20 cellular contexts compared by ENCODE assay signal in the genomic region with DNA sequence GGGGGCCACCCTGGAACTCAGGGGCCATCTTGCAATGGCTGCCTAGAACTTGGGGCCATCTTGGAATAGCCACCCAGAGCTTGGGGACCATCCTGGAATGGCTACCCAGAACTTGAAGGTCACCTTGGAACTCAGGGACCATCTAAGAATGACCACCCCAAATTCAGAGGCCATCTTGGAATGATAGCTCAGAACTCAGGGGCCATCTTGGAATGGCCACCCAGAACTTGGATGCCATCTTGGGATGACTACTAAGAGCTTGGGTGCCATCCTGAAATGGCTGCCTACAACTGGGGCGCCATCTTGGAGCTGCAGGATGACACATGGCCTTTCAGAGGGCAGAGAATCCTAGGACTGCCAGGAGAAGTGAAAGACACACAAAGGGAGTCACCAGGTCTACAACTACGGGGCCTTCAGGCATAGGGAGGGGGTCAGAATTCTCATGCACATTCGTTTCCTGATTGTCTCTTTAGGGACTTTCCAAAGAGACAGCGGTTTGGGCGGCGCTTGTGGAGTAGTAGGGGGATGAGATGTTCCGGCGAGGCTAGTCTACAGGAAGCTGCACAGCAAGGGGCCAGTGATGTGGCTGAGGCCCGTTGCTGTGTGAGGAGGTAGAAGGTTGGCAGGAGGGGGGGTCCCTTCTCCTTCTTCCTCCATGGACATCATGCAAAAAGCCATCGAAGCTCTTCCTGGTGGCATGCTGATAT.
DNase-seq lines count a peak whose midpoint lies in the region; ATAC-seq and TF ChIP-seq lines count a peak whose summit lies in the region.
"Had no signal": no experiment of that assay in that cellular context is flagged by ENCODE, and none has a peak within 500 bp of the region (broad histone marks: within the 10 kb centered on the region; RNA-seq: fewer than 3 reads in every experiment).

No MANE protein-coding gene starts in this region.

- peak overlapping the region; percentile 47 for H3K27ac Mint-ChIP-seq in activated CD8-positive, alpha-beta memory T cell treated with anti-CD3 and anti-CD28 coated beads, Interleukin-2, amount 10 ng/mL, durations not matched to agents 7 days and 5 days
- peak overlapping the region; percentile 59 for H3K27ac Mint-ChIP-seq in T-helper 1 cell treated with Interleukin-12 subunit alpha and Interleukin-12 subunit beta and Interleukin-4 antibody, amounts not matched to agents 30 μg/mL and 1 μg/mL, for 36 hours
- no peak overlapping the region for H3K27ac Mint-ChIP-seq in endothelial cell (ENCODE audit: unreplicated experiment)
- H3K27ac Mint-ChIP-seq: activated B cell treated with CpG ODN at 0.5 μM for 24 hours; activated naive CD8-positive, alpha-beta T cell treated with anti-CD3 and anti-CD28 coated beads, Interleukin-2, amount 50 U/mL, for 24 hours; activated T-cell treated with anti-CD3 and anti-CD28 coated beads, Interleukin-2, amount 50 U/mL, for 72 hours; brain had no signal

- TF ChIP-seq POLR2A in GM19193 (IDR thresholded peaks at IDR 0.05; ENCODE audit: extremely low read depth, insufficient read depth, insufficient read length) = peak; percentile 29

- H3K27me3 Mint-ChIP-seq in activated CD8-positive, alpha-beta memory T cell treated with anti-CD3 and anti-CD28 coated beads, Interleukin-2, amount 10 ng/mL, durations not matched to agents 7 days and 5 days = no peaks in the 10 kb centered on the region
- no peaks in the 10 kb centered on the region for H3K27me3 Mint-ChIP-seq in T-helper 1 cell treated with Interleukin-12 subunit alpha and Interleukin-12 subunit beta and Interleukin-4 antibody, amounts not matched to agents 30 μg/mL and 1 μg/mL, for 36 hours (ENCODE audit: low read depth)
- H3K27me3 Mint-ChIP-seq in endothelial cell (ENCODE audit: unreplicated experiment) = peaks cover 7% of the 10 kb centered on the region
- H3K27me3 Mint-ChIP-seq: activated naive CD8-positive, alpha-beta T cell treated with anti-CD3 and anti-CD28 coated beads, Interleukin-2, amount 50 U/mL, for 24 hours had no signal

- H3K4me1 Mint-ChIP-seq in activated CD8-positive, alpha-beta memory T cell treated with anti-CD3 and anti-CD28 coated beads, Interleukin-2, amount 10 ng/mL, durations not matched to agents 7 days and 5 days = peaks cover 31% of the 10 kb centered on the region
- H3K4me1 Mint-ChIP-seq in T-helper 1 cell treated with Interleukin-12 subunit alpha and Interleukin-12 subunit beta and Interleukin-4 antibody, amounts not matched to agents 30 μg/mL and 1 μg/mL, for 36 hours (ENCODE audit: low read depth) = peaks cover 19% of the 10 kb centered on the region
- H3K4me1 Mint-ChIP-seq in endothelial cell (ENCODE audit: unreplicated experiment) = peaks cover 7% of the 10 kb centered on the region
- H3K4me1 Mint-ChIP-seq: brain, neural crest cell had no signal

- H3K4me3 Mint-ChIP-seq in activated CD8-positive, alpha-beta memory T cell treated with anti-CD3 and anti-CD28 coated beads, Interleukin-2, amount 10 ng/mL, durations not matched to agents 7 days and 5 days = no peak overlapping the region
- H3K4me3 Mint-ChIP-seq in T-helper 1 cell treated with Interleukin-12 subunit alpha and Interleukin-12 subunit beta and Interleukin-4 antibody, amounts not matched to agents 30 μg/mL and 1 μg/mL, for 36 hours = no peak overlapping the region
- H3K4me3 Mint-ChIP-seq in endothelial cell (ENCODE audit: unreplicated experiment) = peak overlapping the region; percentile 3
- H3K4me3 Mint-ChIP-seq: activated B cell treated with CpG ODN at 0.5 μM for 24 hours; activated naive CD8-positive, alpha-beta T cell treated with anti-CD3 and anti-CD28 coated beads, Interleukin-2, amount 50 U/mL, for 24 hours; activated T-cell treated with anti-CD3 and anti-CD28 coated beads, Interleukin-2, amount 50 U/mL, for 72 hours; brain; neural crest cell had no signal

- CTCF ChIA-PET in activated CD8-positive, alpha-beta memory T cell treated with anti-CD3 and anti-CD28 coated beads, Interleukin-2, amount 10 ng/mL, durations not matched to agents 7 days and 5 days (lab: Charles Lee) = interaction anchor here (0.8 to 7.0 kb wide), 5 partner anchors 13 to 313 kb away, joined by 3 to 91 read pairs (median 4); no protein-coding TSS in a partner anchor

- TF ChIP-seq CTCF in endothelial cell (IDR thresholded peaks at IDR 0.05; ENCODE audit: unreplicated experiment) = no peak

- ATAC-seq in activated CD8-positive, alpha-beta memory T cell treated with anti-CD3 and anti-CD28 coated beads, Interleukin-2, amount 10 ng/mL, durations not matched to agents 7 days and 5 days = no peak
- no peak for ATAC-seq in HG03025 (IDR thresholded peaks at IDR 0.05; ENCODE audit: low FRiP score, unreplicated experiment)
- ATAC-seq: activated naive CD8-positive, alpha-beta T cell treated with anti-CD3 and anti-CD28 coated beads, Interleukin-2, amount 50 U/mL, for 24 hours; activated T-cell treated with anti-CD3 and anti-CD28 coated beads, Interleukin-2, amount 50 U/mL, for 72 hours; heart right ventricle; left ventricle myocardium superior had no signal

- DNase-seq in activated CD8-positive, alpha-beta memory T cell treated with anti-CD3 and anti-CD28 coated beads, Interleukin-2, amount 10 ng/mL, durations not matched to agents 7 days and 5 days = peak; percentile 52
- no peak for DNase-seq in activated CD8-positive, alpha-beta memory T cell treated with anti-CD3 and anti-CD28 coated beads, Interleukin-2, amount 50 U/mL, for 4 hours
- DNase-seq in endothelial cell (ENCODE audit: low spot score) = no peak
- no peak for DNase-seq in medulla oblongata (ENCODE audit: extremely low spot score)
- DNase-seq in DMS114 treated with DMSO at 0.1 percent for 48 hours (lab: John Stamatoyannopoulos, UW; ENCODE audit: unreplicated experiment) = no peak
- DNase-seq: activated B cell treated with CpG ODN at 0.5 μM for 24 hours; activated CD8-positive, alpha-beta memory T cell treated with anti-CD3 and anti-CD28 coated beads for 24 hours; activated naive CD8-positive, alpha-beta T cell treated with anti-CD3 and anti-CD28 coated beads, Interleukin-2, amount 50 U/mL, for 24 hours; activated T-cell treated with anti-CD3 and anti-CD28 coated beads, Interleukin-2, amount 50 U/mL, for 72 hours; heart right ventricle; left ventricle myocardium superior; NCI-H1694; NCI-H82; PC-9; stimulated activated CD4-positive, alpha-beta T cell treated with anti-CD3 and anti-CD28 coated beads, Interleukin-2, amount 100 ng/mL, for 48 hours had no signal

- no peaks in the 10 kb centered on the region for H3K36me3 Mint-ChIP-seq in activated CD8-positive, alpha-beta memory T cell treated with anti-CD3 and anti-CD28 coated beads, Interleukin-2, amount 10 ng/mL, durations not matched to agents 7 days and 5 days
- no peaks in the 10 kb centered on the region for H3K36me3 Mint-ChIP-seq in T-helper 1 cell treated with Interleukin-12 subunit alpha and Interleukin-12 subunit beta and Interleukin-4 antibody, amounts not matched to agents 30 μg/mL and 1 μg/mL, for 36 hours (ENCODE audit: low read depth)
- peaks cover 7% of the 10 kb centered on the region for H3K36me3 Mint-ChIP-seq in endothelial cell (ENCODE audit: low read depth, unreplicated experiment)

- no peaks in the 10 kb centered on the region for H3K9me3 Mint-ChIP-seq in activated CD8-positive, alpha-beta memory T cell treated with anti-CD3 and anti-CD28 coated beads, Interleukin-2, amount 10 ng/mL, durations not matched to agents 7 days and 5 days (ENCODE audit: low read depth)
- no peaks in the 10 kb centered on the region for H3K9me3 Mint-ChIP-seq in T-helper 1 cell treated with Interleukin-12 subunit alpha and Interleukin-12 subunit beta and Interleukin-4 antibody, amounts not matched to agents 30 μg/mL and 1 μg/mL, for 36 hours
- H3K9me3 Mint-ChIP-seq in endothelial cell (ENCODE audit: unreplicated experiment) = no peaks in the 10 kb centered on the region
- H3K9me3 Mint-ChIP-seq: activated B cell treated with CpG ODN at 0.5 μM for 24 hours; activated naive CD8-positive, alpha-beta T cell treated with anti-CD3 and anti-CD28 coated beads, Interleukin-2, amount 50 U/mL, for 24 hours; activated T-cell treated with anti-CD3 and anti-CD28 coated beads, Interleukin-2, amount 50 U/mL, for 72 hours had no signal
